Comparison of ENCODE assay signal across 25 cellular contexts in genomic region chr2:64615206-64615763, GRCh38.
"Had no signal": no experiment of that assay in that cellular context is flagged by ENCODE, and none has a peak within 500 bp of the region (broad histone marks: within the 10 kb centered on the region; RNA-seq: fewer than 3 reads in every experiment).

No MANE protein-coding gene starts in this region.

- H3K27me3 Mint-ChIP-seq: naive thymus-derived CD8-positive, alpha-beta T cell; stimulated activated naive B cell treated with anti-CD40 and anti-IgM and Interleukin-4, amounts not matched to agents 10 μg/mL and 1 μg/mL and 100 μg/mL, for 72 hours; stimulated activated naive CD8-positive, alpha-beta T cell treated with anti-CD3 and anti-CD28 coated beads, Interleukin-15, Interleukin-2, amounts not matched to agents 100 ng/mL and 50 ng/mL, for 24 hours had no signal

- H3K27ac Mint-ChIP-seq: dendritic cell treated with granulocyte-macrophage colony-stimulating factor and Interleukin-4, amounts not matched to agents 40 ng/mL and 50 ng/mL, for 4 days; naive thymus-derived CD8-positive, alpha-beta T cell; stimulated activated naive B cell treated with anti-CD40 and anti-IgM and Interleukin-4, amounts not matched to agents 10 μg/mL and 1 μg/mL and 100 μg/mL, for 72 hours; stimulated activated naive CD8-positive, alpha-beta T cell treated with anti-CD3 and anti-CD28 coated beads, Interleukin-15, Interleukin-2, amounts not matched to agents 100 ng/mL and 50 ng/mL, for 24 hours had no signal

- H3K9me3 ChIP-seq: esophagus muscularis mucosa, gastroesophageal sphincter, heart left ventricle, lower lobe of right lung, right atrium auricular region, thoracic aorta, tibial nerve, upper lobe of left lung, uterus had no signal

- H2AFZ ChIP-seq: hepatocyte, parathyroid adenoma had no signal

- H3K27ac ChIP-seq: esophagus muscularis mucosa, foreskin keratinocyte, gastroesophageal sphincter, heart left ventricle, hepatocyte, lower lobe of right lung, parathyroid adenoma, right atrium auricular region, skin epidermis, thoracic aorta, tibial nerve, upper lobe of left lung, uterus had no signal

- H3K4me3 ChIP-seq: esophagus muscularis mucosa, gastroesophageal sphincter, heart left ventricle, hepatocyte, lower lobe of right lung, right atrium auricular region, skin epidermis, thoracic aorta, tibial nerve, upper lobe of left lung, uterus had no signal

- FAIRE-seq: colon, endothelial cell of umbilical vein had no signal

- H3K36me3 Mint-ChIP-seq: naive thymus-derived CD8-positive, alpha-beta T cell; stimulated activated naive B cell treated with anti-CD40 and anti-IgM and Interleukin-4, amounts not matched to agents 10 μg/mL and 1 μg/mL and 100 μg/mL, for 72 hours had no signal

- H3K4me3 Mint-ChIP-seq: dendritic cell treated with granulocyte-macrophage colony-stimulating factor and Interleukin-4, amounts not matched to agents 40 ng/mL and 50 ng/mL, for 4 days; naive thymus-derived CD8-positive, alpha-beta T cell; neural crest cell; stimulated activated naive B cell treated with anti-CD40 and anti-IgM and Interleukin-4, amounts not matched to agents 10 μg/mL and 1 μg/mL and 100 μg/mL, for 72 hours; stimulated activated naive CD8-positive, alpha-beta T cell treated with anti-CD3 and anti-CD28 coated beads, Interleukin-15, Interleukin-2, amounts not matched to agents 100 ng/mL and 50 ng/mL, for 24 hours had no signal

- ATAC-seq: foreskin keratinocyte; gastroesophageal sphincter; left cardiac atrium; left ventricle myocardium superior; lower lobe of right lung; naive thymus-derived CD8-positive, alpha-beta T cell; stimulated activated naive B cell treated with anti-CD40 and anti-IgM and Interleukin-4, amounts not matched to agents 10 μg/mL and 1 μg/mL and 100 μg/mL, for 72 hours had no signal

- H3K79me2 ChIP-seq: hepatocyte, parathyroid adenoma had no signal

- H3K9ac ChIP-seq: parathyroid adenoma had no signal

- H3K9me3 Mint-ChIP-seq: dendritic cell treated with granulocyte-macrophage colony-stimulating factor and Interleukin-4, amounts not matched to agents 40 ng/mL and 50 ng/mL, for 4 days; naive thymus-derived CD8-positive, alpha-beta T cell; stimulated activated naive B cell treated with anti-CD40 and anti-IgM and Interleukin-4, amounts not matched to agents 10 μg/mL and 1 μg/mL and 100 μg/mL, for 72 hours; stimulated activated naive CD8-positive, alpha-beta T cell treated with anti-CD3 and anti-CD28 coated beads, Interleukin-15, Interleukin-2, amounts not matched to agents 100 ng/mL and 50 ng/mL, for 24 hours had no signal

- H3K36me3 ChIP-seq: esophagus muscularis mucosa, gastroesophageal sphincter, heart left ventricle, lower lobe of right lung, right atrium auricular region, thoracic aorta, tibial nerve, upper lobe of left lung, uterus had no signal

- DNase-seq: effector CD8-positive, alpha-beta T cell; foreskin keratinocyte; heart left ventricle; left cardiac atrium; left ventricle myocardium superior; lower lobe of right lung; naive thymus-derived CD8-positive, alpha-beta T cell; stimulated activated CD4-positive, alpha-beta T cell treated with anti-CD3 and anti-CD28 coated beads, Interleukin-15, amount 100 ng/mL, for 24 hours; stimulated activated CD4-positive, alpha-beta T cell treated with anti-CD3 and anti-CD28 coated beads, Interleukin-2, amount 100 ng/mL, for 48 hours; stimulated activated naive B cell treated with anti-CD40 and anti-IgM and Interleukin-4, amounts not matched to agents 10 μg/mL and 1 μg/mL and 100 μg/mL, for 72 hours; upper lobe of left lung had no signal

- H3K4me2 ChIP-seq: hepatocyte had no signal

- H3K27me3 ChIP-seq: esophagus muscularis mucosa, foreskin keratinocyte, gastroesophageal sphincter, heart left ventricle, hepatocyte, right atrium auricular region, tibial nerve, upper lobe of left lung, uterus had no signal

- H3K4me1 ChIP-seq: gastroesophageal sphincter, heart left ventricle, lower lobe of right lung, parathyroid adenoma, right atrium auricular region, upper lobe of left lung, uterus had no signal
